1 cellular context compared by ENCODE assay signal in genomic region chr9:110157812-110158629, GRCh38.
TF ChIP-seq lines count a peak whose summit lies in the region.

No MANE protein-coding gene starts in this region.

TF ChIP-seq in IMR-90, 13 proteins besides CTCF, POLR2A, EP300 and RAD21 (continued from another document):
- no peak for TF ChIP-seq RCOR1 (IDR thresholded peaks at IDR 0.05; ENCODE audit: insufficient replicate concordance, low read length)
- TF ChIP-seq CHD1 (IDR thresholded peaks at IDR 0.05; ENCODE audit: low read depth, low read length): no peak
